In genomic region chr13:107210216-107211010, GRCh38 we compare ENCODE assay signal across 7 cellular contexts.
DNase-seq lines count a peak whose midpoint lies in the region; ATAC-seq, FAIRE-seq and TF ChIP-seq lines count a peak whose summit lies in the region.

No MANE protein-coding gene starts in this region.

- H3K4me3 ChIP-seq in fibroblast of villous mesenchyme (ENCODE audit: low read depth, low read length) (peak overlapping the region; percentile 17), thoracic aorta (peak overlapping the region; percentile 27)

- H3K9me3 ChIP-seq in thoracic aorta, result no peaks in the 10 kb centered on the region

- no peaks in the 10 kb centered on the region for H3K27me3 ChIP-seq in thoracic aorta (replicated peaks; ENCODE audit: insufficient read depth)

- no peak for FAIRE-seq in GM19239 (lab: Jason Lieb, UNC)

- TF ChIP-seq CTCF in fibroblast of villous mesenchyme (IDR thresholded peaks at IDR 0.05; ENCODE audit: insufficient read depth, low read depth, low read length), result no peak
- no peak for TF ChIP-seq CTCF in thoracic aorta (IDR thresholded peaks at IDR 0.05)

- peak; percentile 98 for DNase-seq in NCI-H1092 (lab: John Stamatoyannopoulos, UW)
- DNase-seq in NCI-H748 (lab: John Stamatoyannopoulos, UW; ENCODE audit: unreplicated experiment), result peak; percentile 99
- DNase-seq in fibroblast of villous mesenchyme (ENCODE audit: low read depth), result peak; percentile 67
- no peak for DNase-seq in thoracic aorta (ENCODE audit: low spot score)
- no peak for DNase-seq in NCI-H526 (lab: John Stamatoyannopoulos, UW)
- DNase-seq in GM19239 (ENCODE audit: insufficient read length, low spot score), result no peak

- no peaks in the 10 kb centered on the region for H3K36me3 ChIP-seq in thoracic aorta

- no peak overlapping the region for H3K27ac ChIP-seq in thoracic aorta

- ATAC-seq in thoracic aorta (ENCODE audit: insufficient number of reproducible peaks, low FRiP score, low read depth) (no peak), GM21717 (IDR thresholded peaks at IDR 0.05; ENCODE audit: unreplicated experiment) (no peak)

- peaks cover 3 to 5% of the 10 kb centered on the region in 2 donors for H3K4me1 ChIP-seq in thoracic aorta (ENCODE audit: control insufficient read depth in 1 of 2, low read depth in 2 of 2)

Comparison
In these comparisons a context has a peak if more than half of its experiments do, and no peak if none do; other contexts are left out.
1. DNase-seq: peak in NCI-H1092 (single experiment), NCI-H748 (single experiment) and fibroblast of villous mesenchyme (single experiment); none in thoracic aorta (single experiment), NCI-H526 (0 of 2) and GM19239 (single experiment).